ENCODE assay signal across 27 cellular contexts in the genomic region with DNA sequence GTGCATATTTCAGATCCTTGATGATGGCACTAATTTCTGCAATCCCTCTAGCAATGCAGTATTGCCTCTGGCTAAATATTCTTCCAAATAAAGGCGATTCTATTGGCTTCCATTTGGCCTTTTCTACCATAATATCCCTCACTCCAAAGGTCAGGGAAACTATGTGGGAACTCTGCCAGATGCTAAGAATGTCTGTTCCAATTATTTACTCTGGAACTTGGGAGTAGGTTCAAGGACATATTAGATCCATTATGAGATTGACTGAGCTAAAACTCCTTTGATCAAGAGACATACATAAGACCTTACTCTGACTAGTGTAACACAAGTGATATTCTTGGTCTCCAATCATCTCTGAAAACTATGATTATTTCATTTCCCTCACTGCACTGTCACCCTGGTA.
"Had no signal": no experiment of that assay in that cellular context is flagged by ENCODE, and none has a peak within 500 bp of the region (broad histone marks: within the 10 kb centered on the region; RNA-seq: fewer than 3 reads in every experiment).

No MANE protein-coding gene starts in this region.

- H3K36me3 Mint-ChIP-seq: activated CD4-positive, alpha-beta memory T cell treated with anti-CD3 and anti-CD28 coated beads for 36 hours; activated naive CD4-positive, alpha-beta T cell treated with anti-CD3 and anti-CD28 coated beads, Interleukin-2, amount 10 ng/mL, durations not matched to agents 7 days and 5 days; activated naive CD8-positive, alpha-beta T cell treated with anti-CD3 and anti-CD28 coated beads, Interleukin-2, amount 10 ng/mL, durations not matched to agents 7 days and 5 days had no signal

- DNase-seq: activated B cell treated with CpG ODN at 0.5 μM for 24 hours; activated CD4-positive, alpha-beta memory T cell treated with anti-CD3 and anti-CD28 coated beads for 36 hours; activated CD4-positive, alpha-beta T cell treated with anti-CD3 and anti-CD28 coated beads for 1 hour; activated CD4-positive, alpha-beta T cell treated with anti-CD3 and anti-CD28 coated beads, Interleukin-2, amount 10 ng/mL, durations not matched to agents 7 days and 5 days; activated CD8-positive, alpha-beta memory T cell treated with anti-CD3 and anti-CD28 coated beads for 24 hours; activated gamma-delta T cell treated with Interleukin-2 at 50 U/mL for 16 hours; activated naive CD4-positive, alpha-beta T cell treated with anti-CD3 and anti-CD28 coated beads, Interleukin-2, amount 10 ng/mL, durations not matched to agents 7 days and 5 days; activated naive CD8-positive, alpha-beta T cell treated with anti-CD3 and anti-CD28 coated beads, Interleukin-2, amount 10 ng/mL, durations not matched to agents 7 days and 5 days; activated T-cell treated with anti-CD3 and anti-CD28 coated beads, Interleukin-2, amount 50 U/mL, for 48 hours; adrenal gland; anterior cingulate cortex; KG1; MV-4-11; NCI-H1105; NCI-H1436; NCI-H1694 treated with DMSO at 0.1 percent for 48 hours; NCI-H2029 treated with DMSO at 0.1 percent for 48 hours; NCI-H510A treated with DMSO at 0.1 percent for 48 hours; NCI-H69; NK-92 treated with Interleukin-12 subunit alpha and Interleukin-12 subunit beta, amount 100 ng/mL, for 24 hours; OCI-M1; Right ventricle myocardium superior; T-helper 17 cell; T-helper 9 cell had no signal

- H3K4me3 Mint-ChIP-seq: activated B cell treated with CpG ODN at 0.5 μM for 24 hours; activated CD4-positive, alpha-beta memory T cell treated with anti-CD3 and anti-CD28 coated beads for 36 hours; activated CD4-positive, alpha-beta T cell treated with anti-CD3 and anti-CD28 coated beads, Interleukin-2, amount 10 ng/mL, durations not matched to agents 7 days and 5 days; activated naive CD4-positive, alpha-beta T cell treated with anti-CD3 and anti-CD28 coated beads, Interleukin-2, amount 10 ng/mL, durations not matched to agents 7 days and 5 days; activated naive CD8-positive, alpha-beta T cell treated with anti-CD3 and anti-CD28 coated beads, Interleukin-2, amount 10 ng/mL, durations not matched to agents 7 days and 5 days; T-helper 17 cell had no signal

- H3K27ac Mint-ChIP-seq: activated B cell treated with CpG ODN at 0.5 μM for 24 hours; activated CD4-positive, alpha-beta memory T cell treated with anti-CD3 and anti-CD28 coated beads for 36 hours; activated CD4-positive, alpha-beta T cell treated with anti-CD3 and anti-CD28 coated beads, Interleukin-2, amount 10 ng/mL, durations not matched to agents 7 days and 5 days; activated naive CD4-positive, alpha-beta T cell treated with anti-CD3 and anti-CD28 coated beads, Interleukin-2, amount 10 ng/mL, durations not matched to agents 7 days and 5 days; activated naive CD8-positive, alpha-beta T cell treated with anti-CD3 and anti-CD28 coated beads, Interleukin-2, amount 10 ng/mL, durations not matched to agents 7 days and 5 days; activated T-helper 2 cell treated with anti-CD3 and anti-CD28 coated beads, Interferon-gamma antibody, Interleukin-2, Interleukin-4, amounts not matched to agents 10 μg/mL and 5 μg/mL and 100 μg/mL, durations not matched to agents 14 hours and 24 hours and 36 hours; T-helper 17 cell had no signal

- H3K9me3 Mint-ChIP-seq: activated CD4-positive, alpha-beta T cell treated with anti-CD3 and anti-CD28 coated beads, Interleukin-2, amount 10 ng/mL, durations not matched to agents 7 days and 5 days; activated T-helper 2 cell treated with anti-CD3 and anti-CD28 coated beads, Interferon-gamma antibody, Interleukin-2, Interleukin-4, amounts not matched to agents 10 μg/mL and 5 μg/mL and 100 μg/mL, durations not matched to agents 14 hours and 24 hours and 36 hours had no signal

- H3K4me1 Mint-ChIP-seq: activated B cell treated with CpG ODN at 0.5 μM for 24 hours; activated CD4-positive, alpha-beta T cell treated with anti-CD3 and anti-CD28 coated beads, Interleukin-2, amount 10 ng/mL, durations not matched to agents 7 days and 5 days; activated naive CD4-positive, alpha-beta T cell treated with anti-CD3 and anti-CD28 coated beads, Interleukin-2, amount 10 ng/mL, durations not matched to agents 7 days and 5 days; activated naive CD8-positive, alpha-beta T cell treated with anti-CD3 and anti-CD28 coated beads, Interleukin-2, amount 10 ng/mL, durations not matched to agents 7 days and 5 days; T-helper 17 cell had no signal

- ATAC-seq: Panc1, T-helper 17 cell had no signal

- H3K27me3 Mint-ChIP-seq: activated B cell treated with CpG ODN at 0.5 μM for 24 hours; activated CD4-positive, alpha-beta memory T cell treated with anti-CD3 and anti-CD28 coated beads for 36 hours; activated CD4-positive, alpha-beta T cell treated with anti-CD3 and anti-CD28 coated beads, Interleukin-2, amount 10 ng/mL, durations not matched to agents 7 days and 5 days; activated naive CD4-positive, alpha-beta T cell treated with anti-CD3 and anti-CD28 coated beads, Interleukin-2, amount 10 ng/mL, durations not matched to agents 7 days and 5 days; T-helper 17 cell had no signal

- H3K4me3 ChIP-seq: adrenal gland, SJSA1 had no signal
